ENCODE assay signal across 20 cellular contexts in genomic region chr2:109675666-109676345, GRCh38.
DNase-seq lines count a peak whose midpoint lies in the region; ATAC-seq and TF ChIP-seq lines count a peak whose summit lies in the region.
"Had no signal": no experiment of that assay in that cellular context is flagged by ENCODE, and none has a peak within 500 bp of the region (broad histone marks: within the 10 kb centered on the region; RNA-seq: fewer than 3 reads in every experiment).

No MANE protein-coding gene starts in this region.

- intact Hi-C loops in mucosa of descending colon (cut with DNase I, micrococcal nuclease), result no loop called here
- intact Hi-C loops in stomach (cut with DNase I; ENCODE audit: low total_unique reads), result no loop called here
- intact Hi-C loops in body of pancreas (cut with DNase I), result no loop called here

- H3K27ac ChIP-seq in epithelial cell of prostate (peak overlapping the region; percentile 19), stomach (peak overlapping the region; percentile 31 to 70 (median 51)), body of pancreas (no peak overlapping the region)

- TF ChIP-seq POLR2A in stomach (IDR thresholded peaks at IDR 0.05) (no peak), body of pancreas (IDR thresholded peaks at IDR 0.05) (no peak)

- DNase-seq in NCI-H345 (lab: John Stamatoyannopoulos, UW) (peak; percentile 4), epithelial cell of prostate (ENCODE audit: low read depth, low spot score) (no peak), mucosa of descending colon (peak; percentile 87 to 94 (median 90)), stomach (peak; percentile 69), AML-193 (lab: John Stamatoyannopoulos, UW) (no peak), DMS53 (lab: John Stamatoyannopoulos, UW) (no peak), body of pancreas (no peak)
- DNase-seq: activated CD4-positive, alpha-beta memory T cell treated with anti-CD3 and anti-CD28 coated beads, Interleukin-2, amount 10 ng/mL, durations not matched to agents 7 days and 5 days; activated CD4-positive, CD25-positive, alpha-beta regulatory T cell; activated gamma-delta T cell treated with Interleukin-2 at 50 U/mL for 16 hours; CD4-positive, CD25-positive, alpha-beta regulatory T cell; effector CD8-positive, alpha-beta T cell; GF-D8; NCI-H146; NCI-H2171 treated with DMSO at 0.1 percent for 48 hours; SW 1271 had no signal

- no peaks in the 10 kb centered on the region for H3K27me3 ChIP-seq in stomach
- H3K27me3 ChIP-seq in body of pancreas, result no peaks in the 10 kb centered on the region

- H3K4me1 ChIP-seq in mucosa of descending colon (ENCODE audit: low read depth) (peaks cover 37% of the 10 kb centered on the region), stomach (peaks cover 0 to 44% (median 29%) of the 10 kb centered on the region in 4 donors), body of pancreas (peaks cover 14% of the 10 kb centered on the region)
- H3K4me1 ChIP-seq: HAP-1 had no signal

- no peak for TF ChIP-seq EP300 in stomach (IDR thresholded peaks at IDR 0.05)

- no peak overlapping the region for H3K4me3 ChIP-seq in mucosa of descending colon
- H3K4me3 ChIP-seq in stomach, result no peak overlapping the region
- no peak overlapping the region for H3K4me3 ChIP-seq in body of pancreas
- H3K4me3 ChIP-seq: HAP-1, K562 had no signal

- H3K36me3 ChIP-seq in mucosa of descending colon (ENCODE audit: low read depth) (no peaks in the 10 kb centered on the region), stomach (no peaks in the 10 kb centered on the region), body of pancreas (replicated peaks in 1 of 2; ENCODE audit: insufficient read depth in 1 of 2, low read depth in 2 of 2) (no peaks in the 10 kb centered on the region)
- H3K36me3 ChIP-seq: HAP-1 had no signal

- TF ChIP-seq CTCF in mucosa of descending colon (IDR thresholded peaks at IDR 0.05) (no peak), stomach (IDR thresholded peaks at IDR 0.05) (no peak), body of pancreas (IDR thresholded peaks at IDR 0.05) (no peak)

- no peaks in the 10 kb centered on the region for H3K9me3 ChIP-seq in mucosa of descending colon
- H3K9me3 ChIP-seq in stomach, result no peaks in the 10 kb centered on the region
- no peaks in the 10 kb centered on the region for H3K9me3 ChIP-seq in body of pancreas
- H3K9me3 ChIP-seq: HAP-1 had no signal

- 56 to 79% (median 63%) methylated on average over 17 of the region's 17 CpGs for WGBS in stomach, 5 donors
- 77 to 85% methylated on average over 9 to 17 of the region's 17 CpGs for WGBS in body of pancreas, 2 donors

- ATAC-seq in mucosa of descending colon (peak; percentile 92), GM19023 (IDR thresholded peaks at IDR 0.05; ENCODE audit: unreplicated experiment) (no peak), body of pancreas (no peak)
- ATAC-seq: K562, Right ventricle myocardium inferior had no signal

Comparison
In these comparisons a context has a peak if more than half of its experiments do, and no peak if none do; other contexts are left out.
1. DNase-seq: peak in NCI-H345 (single experiment), mucosa of descending colon (3 of 3) and stomach (single experiment); none in epithelial cell of prostate (single experiment), AML-193 (0 of 2), DMS53 (single experiment) and body of pancreas (0 of 4).
2. H3K27ac ChIP-seq: peak in epithelial cell of prostate (single experiment) and stomach (5 of 5); none in body of pancreas (0 of 4).